Comparison of ENCODE assay signal across 36 cellular contexts in the genomic region with DNA sequence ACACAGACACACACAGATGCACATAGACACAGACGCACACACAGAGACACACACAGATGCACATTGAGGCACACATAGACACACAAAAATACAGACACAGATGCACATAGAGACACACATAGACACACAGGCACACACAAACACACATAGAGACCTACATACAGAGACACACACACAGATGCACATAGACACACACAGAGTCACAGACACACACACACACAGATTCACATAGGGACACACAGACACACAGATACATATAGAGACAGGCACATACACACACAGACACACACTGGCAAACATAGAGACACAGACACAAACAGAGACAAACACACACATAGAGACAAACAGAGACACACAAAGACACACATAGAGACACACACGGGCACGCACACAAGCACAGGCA. TPM values are rescaled to one million over a fixed set of nuclear protein-coding genes. Genes with fewer than 3 reads are reported as not detected.
"Had no signal": no experiment of that assay in that cellular context is flagged by ENCODE, and none has a peak within 500 bp of the region (broad histone marks: within the 10 kb centered on the region; RNA-seq: fewer than 3 reads in every experiment).

No MANE protein-coding gene starts in this region.

- H3K4me3 ChIP-seq: MG63 had no signal

- H3K36me3 ChIP-seq: brain microvascular endothelial cell, MG63 had no signal

- H3K9me3 ChIP-seq: MG63 had no signal

- H3K27me3 ChIP-seq: brain microvascular endothelial cell had no signal

- H3K27ac ChIP-seq: brain microvascular endothelial cell, VCaP had no signal

- DNase-seq: activated B cell treated with CpG ODN at 0.5 μM for 24 hours; activated CD4-positive, alpha-beta memory T cell treated with anti-CD3 and anti-CD28 coated beads for 36 hours; activated CD4-positive, alpha-beta T cell treated with anti-CD3 and anti-CD28 coated beads for 4 hours; activated CD4-positive, alpha-beta T cell treated with anti-CD3 and anti-CD28 coated beads, Interleukin-2, amount 50 U/mL, for 1 hour; activated CD4-positive, CD25-positive, alpha-beta regulatory T cell treated with anti-CD3 and anti-CD28 coated beads, Interleukin-2, amount 50 U/mL, for 72 hours; activated CD8-positive, alpha-beta memory T cell treated with anti-CD3 and anti-CD28 coated beads, Interleukin-2, amount 50 U/mL, for 4 hours; activated effector memory CD4-positive, alpha-beta T cell treated with anti-CD3 and anti-CD28 coated beads, Interleukin-2, amount 50 U/mL, for 16 hours; activated naive CD4-positive, alpha-beta T cell; activated naive CD4-positive, alpha-beta T cell treated with anti-CD3 and anti-CD28 coated beads, Interleukin-2, amount 50 U/mL, for 16 hours; activated naive CD8-positive, alpha-beta T cell treated with anti-CD3 and anti-CD28 coated beads for 36 hours; activated T-cell treated with anti-CD3 and anti-CD28 coated beads for 4 hours; activated T-cell treated with anti-CD3 and anti-CD28 coated beads, Interleukin-2, amount 50 U/mL, for 48 hours; amniotic stem cell; aorta; brain microvascular endothelial cell; central memory CD4-positive, alpha-beta T cell; MG63; NCI-H1048; NCI-H1105 treated with DMSO at 0.1 percent for 48 hours; NCI-H1436; NCI-H1694 treated with DMSO at 0.1 percent for 48 hours; NCI-H2029; NCI-H345; NCI-H524 treated with DMSO at 0.1 percent for 48 hours; Right ventricle myocardium superior; SW 1271; T-helper 1 cell; T-helper 2 cell; T-helper 9 cell had no signal

- ATAC-seq: activated T-helper 17 cell treated with anti-CD3 and anti-CD28 coated beads, Interleukin-2, amount 50 U/mL, for 72 hours had no signal

- FAIRE-seq: colon, RCC 7860 had no signal

RNA-seq across cellular contexts. Expression of a gene that starts 9.9 kb away (rescaled TPM):
- total RNA-seq: activated CD4-positive, alpha-beta memory T cell treated with anti-CD3 and anti-CD28 coated beads for 36 hours; activated naive CD8-positive, alpha-beta T cell treated with anti-CD3 and anti-CD28 coated beads for 36 hours; cerebellum; Right ventricle myocardium superior had no signal
- polyA plus RNA-seq: aorta had no signal

RNA-seq across cellular contexts. Expression of a gene that starts 40.8 kb away (rescaled TPM):
- total RNA-seq: activated B cell treated with CpG ODN at 0.5 μM for 24 hours; activated CD4-positive, alpha-beta memory T cell treated with anti-CD3 and anti-CD28 coated beads for 36 hours; activated naive CD8-positive, alpha-beta T cell treated with anti-CD3 and anti-CD28 coated beads for 36 hours; activated T-helper 17 cell treated with anti-CD3 and anti-CD28 coated beads, Interleukin-2, amount 50 U/mL, for 72 hours; aorta; cerebellum; NCI-H460; PC-3; Right ventricle myocardium superior had no signal
